ENCODE assay signal across 17 cellular contexts in the genomic region with DNA sequence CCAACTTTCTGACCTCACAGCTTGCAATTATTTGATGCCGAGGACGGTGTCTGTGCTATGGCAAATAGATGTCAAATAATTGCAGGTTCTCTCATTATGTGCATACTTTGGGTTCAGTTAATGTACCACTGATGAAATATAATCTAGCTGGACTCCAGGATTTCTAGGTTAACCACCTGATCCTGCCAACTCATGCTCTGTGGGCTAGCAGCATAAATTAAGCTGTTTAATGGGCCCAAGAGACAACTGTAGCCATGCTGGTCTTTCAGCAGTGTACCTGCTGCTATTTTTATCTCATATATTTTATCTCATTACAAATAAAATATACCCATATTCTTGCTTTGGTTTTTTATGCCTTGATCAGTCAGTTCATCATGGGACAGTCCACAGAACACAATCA. TPM values are rescaled to one million over a fixed set of nuclear protein-coding genes. Genes with fewer than 3 reads are reported as not detected.
A peak's percentile ranks its signal among the peaks of the same experiment; 100 is the strongest.
DNase-seq lines count a peak whose midpoint lies in the region; FAIRE-seq and TF ChIP-seq lines count a peak whose summit lies in the region.
"Had no signal": no experiment of that assay in that cellular context is flagged by ENCODE, and none has a peak within 500 bp of the region (broad histone marks: within the 10 kb centered on the region; RNA-seq: fewer than 3 reads in every experiment).

No MANE protein-coding gene starts in this region.

- no peaks in the 10 kb centered on the region for H3F3A ChIP-seq in neural progenitor cell (ENCODE audit: low read depth)

- H3K9me3 ChIP-seq in HEK293 (ENCODE audit: control insufficient read depth, insufficient read depth, low read depth, low read length) (no peaks in the 10 kb centered on the region), keratinocyte (ENCODE audit: control insufficient read depth, low read depth, low read length) (no peaks in the 10 kb centered on the region), neural progenitor cell (ENCODE audit: low read depth) (no peaks in the 10 kb centered on the region), Caco-2 (no peaks in the 10 kb centered on the region)
- H3K9me3 ChIP-seq: HAP-1 had no signal

- no peaks in the 10 kb centered on the region for H3K9me1 ChIP-seq in keratinocyte (ENCODE audit: control insufficient read depth, extremely low read depth, insufficient read depth, low read length)

- no TSS peak for BruUV-seq in Caco-2 (replicated peaks; lab: Mats Ljungman, UMichigan)

- dilution Hi-C loops in keratinocyte (cut with MboI; ENCODE audit: extremely low pct_ligation_motif_present, low sequenced_read_pairs) = no loop called here

- H3K27me3 ChIP-seq in keratinocyte (ENCODE audit: control insufficient read depth, extremely low read depth, insufficient read depth, low read length) (no peaks in the 10 kb centered on the region), neural progenitor cell (no peaks in the 10 kb centered on the region), Caco-2 (replicated peaks; ENCODE audit: control insufficient read depth, insufficient read depth, low read length) (no peaks in the 10 kb centered on the region)

- H3K9ac ChIP-seq in keratinocyte (ENCODE audit: control insufficient read depth, extremely low read depth, insufficient read depth, low read length) (no peak overlapping the region), neural progenitor cell (no peak overlapping the region)

- TF ChIP-seq CTCF in HEK293 (tag by site-specific recombination; IDR thresholded peaks at IDR 0.05) (no peak), keratinocyte (optimal IDR thresholded peaks at IDR 0.05 in 1 of 3, IDR thresholded peaks at IDR 0.05 in 1 of 3, conservative IDR thresholded peaks at IDR 0.05 in 1 of 3; ENCODE audit: extremely low read depth in 1 of 3, insufficient read depth in 2 of 3, low read length in 3 of 3) (no peak), neural progenitor cell (IDR thresholded peaks at IDR 0.05) (no peak), Caco-2 (IDR thresholded peaks at IDR 0.05; ENCODE audit: insufficient read depth in 1 of 2, low read depth in 1 of 2, low read length in 1 of 2, severe bottlenecking in 1 of 2, unreplicated experiment in 1 of 2) (no peak)

- intact Hi-C loops in Caco-2 (cut with micrococcal nuclease; ENCODE audit: unreplicated experiment) (no loop called here), head of caudate nucleus (cut with DNase I) (no loop called here)

- H3K4me2 ChIP-seq in keratinocyte (ENCODE audit: control insufficient read depth, extremely low read depth, insufficient read depth, low read depth, low read length) (no peak overlapping the region), neural progenitor cell (no peak overlapping the region)

- H3K4me1 Mint-ChIP-seq in neural progenitor cell (no peaks in the 10 kb centered on the region), Caco-2 (ENCODE audit: low read depth, unreplicated experiment) (no peaks in the 10 kb centered on the region)
- H3K4me1 Mint-ChIP-seq: CD8-positive, alpha-beta memory T cell; IgD-negative memory B cell had no signal

- DNase-seq in M059J (ENCODE audit: low read depth) = peak; percentile 11
- no peak for DNase-seq in keratinocyte (ENCODE audit: low read depth, low spot score)
- DNase-seq in neural progenitor cell (ENCODE audit: low spot score) = no peak
- no peak for DNase-seq in Caco-2
- no peak for DNase-seq in ureter (ENCODE audit: low spot score)
- no peak for DNase-seq in head of caudate nucleus
- no peak for DNase-seq in AML-193 (lab: John Stamatoyannopoulos, UW)
- DNase-seq: ACHN; CD8-positive, alpha-beta memory T cell; DMS79; HFFc6 had no signal

- H3K27ac ChIP-seq in HEK293 (ENCODE audit: extremely low read depth, low read depth, low read length) (no peak overlapping the region), keratinocyte (ENCODE audit: control insufficient read depth, insufficient read depth, low read length) (no peak overlapping the region), neural progenitor cell (peak overlapping the region; percentile 1)

- CTCF ChIA-PET in HEK293 (lab: Yijun Ruan, JAX) (interaction anchor here (0.9 to 2.1 kb wide), 2 partner anchors 18 to 365 kb away, joined by 3 to 9 read pairs; no protein-coding TSS in a partner anchor), Caco-2 (lab: Charles Lee) (no interaction called here)

- no peak overlapping the region for H3K4me3 ChIP-seq in HEK293 (ENCODE audit: low read depth, low read length)
- H3K4me3 ChIP-seq in keratinocyte (ENCODE audit: control insufficient read depth in 2 of 3, extremely low read depth in 1 of 3, insufficient read depth in 2 of 3, low read depth in 1 of 3, low read length in 3 of 3) = no peak overlapping the region
- no peak overlapping the region for H3K4me3 ChIP-seq in neural progenitor cell
- H3K4me3 ChIP-seq in Caco-2 (ENCODE audit: low read depth, low read length) = no peak overlapping the region
- H3K4me3 ChIP-seq: GM12878, HAP-1 had no signal

- peaks cover 4 to 58% of the 10 kb centered on the region in 2 experiments for H3K36me3 ChIP-seq in HEK293 (ENCODE audit: control insufficient read depth in 2 of 2, insufficient read depth in 1 of 2, low read length in 2 of 2)
- peaks cover 0 to 5% of the 10 kb centered on the region in 2 experiments for H3K36me3 ChIP-seq in keratinocyte (ENCODE audit: control insufficient read depth in 2 of 2, extremely low read depth in 1 of 2, insufficient read depth in 2 of 2, low read length in 2 of 2)
- peaks cover 10% of the 10 kb centered on the region for H3K36me3 ChIP-seq in neural progenitor cell
- H3K36me3 ChIP-seq in Caco-2 (ENCODE audit: control insufficient read depth, insufficient read depth, low read length) = no peaks in the 10 kb centered on the region

- H3K79me2 ChIP-seq in keratinocyte (ENCODE audit: control insufficient read depth, insufficient read depth, low read length) (no peaks in the 10 kb centered on the region), neural progenitor cell (ENCODE audit: low read depth) (no peaks in the 10 kb centered on the region)

- H3K27me3 Mint-ChIP-seq in neural progenitor cell (ENCODE audit: insufficient read depth, low read depth) = no peaks in the 10 kb centered on the region
- H3K27me3 Mint-ChIP-seq in Caco-2 (ENCODE audit: insufficient read depth, unreplicated experiment) = no peaks in the 10 kb centered on the region
- H3K27me3 Mint-ChIP-seq: CD8-positive, alpha-beta memory T cell; IgD-negative memory B cell had no signal

- H3K4me3 Mint-ChIP-seq in neural progenitor cell (no peak overlapping the region), Caco-2 (ENCODE audit: unreplicated experiment) (no peak overlapping the region)
- H3K4me3 Mint-ChIP-seq: CD8-positive, alpha-beta memory T cell; HFFc6; IgD-negative memory B cell had no signal

- H2AFZ ChIP-seq in keratinocyte (ENCODE audit: control insufficient read depth, low read length) (no peak overlapping the region), neural progenitor cell (replicated peaks) (no peak overlapping the region)

- peak; percentile 20 for FAIRE-seq in keratinocyte (lab: Jason Lieb, UNC)
- FAIRE-seq: GM12878, GM18507, H1 had no signal

- no peaks in the 10 kb centered on the region for H3K9me3 Mint-ChIP-seq in neural progenitor cell
- H3K9me3 Mint-ChIP-seq in Caco-2 (ENCODE audit: unreplicated experiment) = no peaks in the 10 kb centered on the region
- H3K9me3 Mint-ChIP-seq: CD8-positive, alpha-beta memory T cell; HFFc6; IgD-negative memory B cell had no signal

- H3K36me3 Mint-ChIP-seq in neural progenitor cell (peaks cover 27% of the 10 kb centered on the region), Caco-2 (ENCODE audit: insufficient read depth, unreplicated experiment) (peaks cover 20% of the 10 kb centered on the region)

- peaks cover 5% of the 10 kb centered on the region for H3K4me1 ChIP-seq in HEK293 (ENCODE audit: control insufficient read depth, insufficient read depth, low read length)
- peaks cover 9% of the 10 kb centered on the region for H3K4me1 ChIP-seq in keratinocyte (ENCODE audit: control insufficient read depth, extremely low read depth, insufficient read depth, low read length)
- H3K4me1 ChIP-seq in neural progenitor cell = no peaks in the 10 kb centered on the region
- no peaks in the 10 kb centered on the region for H3K4me1 ChIP-seq in Caco-2

- POLR2A ChIA-PET in HEK293 (lab: Yijun Ruan, JAX) = interaction anchor here (0.5 to 1.1 kb wide), 4 partner anchors 10 to 47 kb away, joined by 3 to 4 read pairs (median 4); a partner anchor contains a TSS
- POLR2A ChIA-PET in Caco-2 (lab: Charles Lee) = interaction anchor here (0.6 kb wide), 1 partner anchor 17 kb away, joined by 3 read pairs; no protein-coding TSS in a partner anchor

- H4K20me1 ChIP-seq in keratinocyte (ENCODE audit: control insufficient read depth, extremely low read depth, insufficient read depth, low read length) (no peaks in the 10 kb centered on the region), neural progenitor cell (ENCODE audit: low read depth) (no peaks in the 10 kb centered on the region)

- H3K27ac Mint-ChIP-seq in neural progenitor cell = no peak overlapping the region
- H3K27ac Mint-ChIP-seq in Caco-2 (ENCODE audit: unreplicated experiment) = no peak overlapping the region
- H3K27ac Mint-ChIP-seq: CD8-positive, alpha-beta memory T cell; HFFc6; IgD-negative memory B cell had no signal

TF ChIP-seq in HEK293, 187 proteins besides CTCF, POLR2A, EP300 and RAD21 (continues in another document):
- peak; percentile 38; the same call in 1 of the 2 replicates for TF ChIP-seq SP7 (tag by site-specific recombination; IDR thresholded peaks at IDR 0.05)

RNA-seq across cellular contexts. Expression of a gene that starts 43.3 kb away (rescaled TPM):
- 213 and 371 TPM in 2 replicates for total RNA-seq in M059J (2014; rRNA removed; shearing (Covaris generic))
- 92.8 to 156 TPM (median 148 TPM) in 3 replicates for polyA plus RNA-seq in keratinocyte
- 100 TPM for polyA plus RNA-seq in keratinocyte (2011; ENCODE audit: low read depth)
- polyA plus RNA-seq in keratinocyte (2011; cell fraction: cytosol; rRNA removed) = 74.7 and 79.8 TPM in 2 replicates
- polyA plus RNA-seq in keratinocyte (2011; cell fraction: nucleus; rRNA removed) = 271 and 303 TPM in 2 replicates
- 69.7 and 97.5 TPM in 2 replicates for polyA plus RNA-seq in keratinocyte (2012; ENCODE audit: low replicate concordance)
- polyA minus RNA-seq in keratinocyte = 19.4 to 82.1 TPM (median 25.5 TPM) in 3 replicates
- polyA minus RNA-seq in keratinocyte (2011; cell fraction: cytosol; rRNA and poly(A)+ RNA removed) = 83.1 TPM
- 57.1 and 94.3 TPM in 2 replicates for polyA minus RNA-seq in keratinocyte (2011; cell fraction: nucleus; rRNA and poly(A)+ RNA removed)
- total RNA-seq in neural progenitor cell (ENCODE audit: low replicate concordance) = 257 and 261 TPM in 2 replicates
- 222 and 240 TPM in 2 replicates for total RNA-seq in Caco-2 (2022)
- total RNA-seq in ureter = 186 TPM
